In the genomic region with DNA sequence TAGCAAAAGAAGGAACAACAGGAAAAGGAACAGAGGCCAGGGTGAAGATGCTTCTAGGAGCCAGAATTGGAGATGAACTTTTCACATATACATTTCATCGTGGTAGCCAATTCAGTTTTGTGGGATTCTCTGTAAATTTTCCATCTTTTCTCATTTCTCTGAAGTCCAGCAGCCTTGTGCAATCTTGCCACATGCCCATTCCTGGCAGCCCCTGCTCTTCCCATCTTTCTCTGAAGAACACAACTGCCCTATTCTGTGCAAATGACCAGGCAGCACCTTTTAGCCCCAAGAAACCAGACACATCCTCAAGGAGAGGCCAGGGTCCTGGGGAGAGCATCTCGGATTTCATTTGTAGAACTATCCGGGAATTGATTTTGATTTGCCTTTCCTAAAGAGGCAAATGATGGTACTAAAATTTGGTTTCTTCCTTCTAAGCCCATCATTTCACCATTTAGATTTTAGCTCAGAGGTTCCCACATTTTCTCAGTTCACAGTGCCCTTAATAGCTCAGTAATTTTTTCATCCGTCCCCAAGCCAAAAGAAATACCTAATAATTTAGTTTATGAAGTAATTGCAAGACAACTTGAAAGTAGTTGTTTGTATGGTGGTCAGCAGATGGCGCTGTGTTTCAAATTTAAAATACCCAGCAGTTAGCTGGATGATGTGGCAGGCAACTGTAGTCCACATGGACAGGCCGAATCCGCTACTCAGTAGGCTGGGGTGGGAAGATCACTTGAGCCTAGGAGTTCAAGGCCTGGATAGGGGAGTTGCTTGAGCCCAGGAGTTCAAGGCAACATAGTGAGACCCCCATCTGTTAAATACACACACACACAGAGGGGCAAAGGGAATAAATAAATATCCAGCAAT, we compare ENCODE assay signal across 9 cellular contexts.
DNase-seq lines count a peak whose midpoint lies in the region; ATAC-seq and TF ChIP-seq lines count a peak whose summit lies in the region.
"Had no signal": no experiment of that assay in that cellular context is flagged by ENCODE, and none has a peak within 500 bp of the region (broad histone marks: within the 10 kb centered on the region; RNA-seq: fewer than 3 reads in every experiment).

No MANE protein-coding gene starts in this region.

- no peaks in the 10 kb centered on the region for H3K9me2 ChIP-seq in Karpas-422 (replicated peaks; ENCODE audit: insufficient read depth, low read length)

- no peak overlapping the region for H3K4me3 ChIP-seq in Karpas-422 (ENCODE audit: low read length)
- H3K4me3 ChIP-seq: skin epidermis had no signal

- H3K4me3 Mint-ChIP-seq in activated naive CD8-positive, alpha-beta T cell = no peak overlapping the region
- H3K4me3 Mint-ChIP-seq in progenitor cell of endocrine pancreas (ENCODE audit: low read depth) = no peak overlapping the region

- H3K27ac Mint-ChIP-seq in activated naive CD8-positive, alpha-beta T cell = peak overlapping the region; percentile 35
- no peak overlapping the region for H3K27ac Mint-ChIP-seq in progenitor cell of endocrine pancreas

- peaks cover 13% of the 10 kb centered on the region for H3K4me1 ChIP-seq in Karpas-422 (ENCODE audit: low read length)

- H3K4me2 ChIP-seq in Karpas-422 (ENCODE audit: low read depth, low read length, poor library complexity, severe bottlenecking) = no peak overlapping the region

- H3K9ac ChIP-seq in Karpas-422 (ENCODE audit: low read length) = no peak overlapping the region

- H3K27me3 ChIP-seq in Karpas-422 (ENCODE audit: low read length) = no peaks in the 10 kb centered on the region

- peak; percentile 78 for TF ChIP-seq CTCF in progenitor cell of endocrine pancreas (IDR thresholded peaks at IDR 0.05; ENCODE audit: unreplicated experiment)

- DNase-seq in NCI-H510A treated with DMSO at 0.1 percent for 48 hours (lab: John Stamatoyannopoulos, UW) = peak; percentile 49
- DNase-seq in NCI-H510A (lab: John Stamatoyannopoulos, UW) = no peak
- peak; percentile 86 for DNase-seq in Karpas-422
- peak; percentile 52 for DNase-seq in SHP77 treated with DMSO at 0.1 percent for 48 hours (lab: John Stamatoyannopoulos, UW)
- DNase-seq in Right ventricle myocardium superior = peak; percentile 44
- peak; percentile 34 for DNase-seq in progenitor cell of endocrine pancreas (ENCODE audit: low spot score, unreplicated experiment)

- H3K9me3 Mint-ChIP-seq in activated naive CD8-positive, alpha-beta T cell (ENCODE audit: low read depth) = no peaks in the 10 kb centered on the region
- no peaks in the 10 kb centered on the region for H3K9me3 Mint-ChIP-seq in progenitor cell of endocrine pancreas (ENCODE audit: low read depth)

- H3K27me3 Mint-ChIP-seq in activated naive CD8-positive, alpha-beta T cell = no peaks in the 10 kb centered on the region
- no peaks in the 10 kb centered on the region for H3K27me3 Mint-ChIP-seq in progenitor cell of endocrine pancreas

- intact Hi-C loops in Right ventricle myocardium superior (cut with DNase I) = no loop called here

- ATAC-seq in Right ventricle myocardium superior (ENCODE audit: poor library complexity) = peak; percentile 89
- no peak for ATAC-seq in HG03457 (IDR thresholded peaks at IDR 0.05; ENCODE audit: unreplicated experiment)

- H3K36me3 Mint-ChIP-seq in activated naive CD8-positive, alpha-beta T cell = peaks cover 9% of the 10 kb centered on the region
- peaks cover 15% of the 10 kb centered on the region for H3K36me3 Mint-ChIP-seq in progenitor cell of endocrine pancreas (ENCODE audit: insufficient read depth)

- H3K36me3 ChIP-seq in Karpas-422 (ENCODE audit: insufficient read depth, low read length) = peaks cover 16% of the 10 kb centered on the region; the same call in 1 of the 2 replicates

- H3K27ac ChIP-seq in Karpas-422 (ENCODE audit: low read length) = no peak overlapping the region

- peaks cover 2% of the 10 kb centered on the region for H3K4me1 Mint-ChIP-seq in activated naive CD8-positive, alpha-beta T cell (ENCODE audit: low read depth)
- peaks cover 21% of the 10 kb centered on the region for H3K4me1 Mint-ChIP-seq in progenitor cell of endocrine pancreas (ENCODE audit: low read depth)

- no peaks in the 10 kb centered on the region for H4K20me1 ChIP-seq in Karpas-422 (ENCODE audit: insufficient read depth, low read depth, low read length)

- H3K79me2 ChIP-seq in Karpas-422 (ENCODE audit: low read length) = peaks cover 14% of the 10 kb centered on the region; the same call in 1 of the 2 replicates

- no peak overlapping the region for H2AFZ ChIP-seq in Karpas-422 (ENCODE audit: low read length)

- H3K9me3 ChIP-seq in Karpas-422 (ENCODE audit: low read length) = no peaks in the 10 kb centered on the region
